Comparison of ENCODE assay signal across 8 cellular contexts in genomic region chr18:23437357-23438045, GRCh38. TPM values are rescaled to one million over a fixed set of nuclear protein-coding genes. Genes with fewer than 3 reads are reported as not detected.
DNase-seq lines count a peak whose midpoint lies in the region; ATAC-seq and TF ChIP-seq lines count a peak whose summit lies in the region.

No MANE protein-coding gene starts in this region.

- H3K18ac ChIP-seq in neuronal stem cell (ENCODE audit: low read length): peak overlapping the region; percentile 88

- no peak overlapping the region for H2BK120ac ChIP-seq in neuronal stem cell (ENCODE audit: low read depth, low read length)

- H3K27me3 ChIP-seq in Karpas-422 (ENCODE audit: low read length): no peaks in the 10 kb centered on the region
- no peaks in the 10 kb centered on the region for H3K27me3 ChIP-seq in SJCRH30
- no peaks in the 10 kb centered on the region for H3K27me3 ChIP-seq in gastroesophageal sphincter
- H3K27me3 ChIP-seq in neuronal stem cell (ENCODE audit: control insufficient read depth in 3 of 3, insufficient read depth in 3 of 3, low read depth in 1 of 3, low read length in 3 of 3): peaks cover 0 to 8% (median 0%) of the 10 kb centered on the region in 3 experiments
- no peaks in the 10 kb centered on the region for H3K27me3 ChIP-seq in subcutaneous abdominal adipose tissue (ENCODE audit: control insufficient read depth in 5 of 5, insufficient read depth in 4 of 5, low read length in 5 of 5)

- ATAC-seq in GM21786 (IDR thresholded peaks at IDR 0.05; ENCODE audit: unreplicated experiment) (peak; percentile 97), gastroesophageal sphincter (peak; percentile 95)

- H3K79me1 ChIP-seq in neuronal stem cell (ENCODE audit: low read depth, low read length): peaks cover 2% of the 10 kb centered on the region

- no peak overlapping the region for H2BK5ac ChIP-seq in neuronal stem cell (ENCODE audit: low read length)

- H3K9me3 ChIP-seq in Karpas-422 (ENCODE audit: low read length) (peaks cover 10% of the 10 kb centered on the region), SJCRH30 (replicated peaks) (no peaks in the 10 kb centered on the region), gastroesophageal sphincter (no peaks in the 10 kb centered on the region), neuronal stem cell (replicated peaks in 1 of 2; ENCODE audit: control insufficient read depth in 2 of 2, insufficient read depth in 1 of 2, low read depth in 1 of 2, low read length in 2 of 2) (peaks cover 0 to 3% of the 10 kb centered on the region in 2 donors), subcutaneous abdominal adipose tissue (ENCODE audit: control insufficient read depth in 5 of 5, low read length in 5 of 5) (peaks cover 0 to 2% (median 0%) of the 10 kb centered on the region in 5 donors)

- H3K36me3 Mint-ChIP-seq in activated naive CD4-positive, alpha-beta T cell treated with anti-CD3 and anti-CD28 coated beads, Interleukin-2, amount 10 ng/mL, durations not matched to agents 7 days and 5 days: no peaks in the 10 kb centered on the region

- H3K4ac ChIP-seq in neuronal stem cell (ENCODE audit: low read length): no peak overlapping the region

- H3K4me1 ChIP-seq in Karpas-422 (ENCODE audit: low read length): peaks cover 13% of the 10 kb centered on the region
- H3K4me1 ChIP-seq in SJCRH30: no peaks in the 10 kb centered on the region
- peaks cover 0 to 19% (median 0%) of the 10 kb centered on the region in 3 donors for H3K4me1 ChIP-seq in gastroesophageal sphincter
- H3K4me1 ChIP-seq in neuronal stem cell (ENCODE audit: control insufficient read depth in 2 of 2, insufficient read depth in 1 of 2, low read depth in 1 of 2, low read length in 2 of 2): peaks cover 3 to 9% of the 10 kb centered on the region in 2 donors
- peaks cover 3 to 19% (median 17%) of the 10 kb centered on the region in 5 donors for H3K4me1 ChIP-seq in subcutaneous abdominal adipose tissue (ENCODE audit: control insufficient read depth in 5 of 5, insufficient read depth in 5 of 5, low read length in 5 of 5)

- TF ChIP-seq EP300 in gastroesophageal sphincter (IDR thresholded peaks at IDR 0.05): no peak

- no peak overlapping the region for H2BK12ac ChIP-seq in neuronal stem cell (ENCODE audit: low read length)

- peaks cover 36% of the 10 kb centered on the region for H3K4me1 Mint-ChIP-seq in activated naive CD4-positive, alpha-beta T cell treated with anti-CD3 and anti-CD28 coated beads, Interleukin-2, amount 10 ng/mL, durations not matched to agents 7 days and 5 days

- H3K4me2 ChIP-seq in Karpas-422 (ENCODE audit: low read depth, low read length, poor library complexity, severe bottlenecking): peak overlapping the region; percentile 90
- H3K4me2 ChIP-seq in neuronal stem cell (ENCODE audit: insufficient read depth, low read length, poor library complexity, severe bottlenecking): peak overlapping the region; percentile 71

- H3K14ac ChIP-seq in neuronal stem cell (ENCODE audit: low read length): no peak overlapping the region

- H4K20me1 ChIP-seq in Karpas-422 (ENCODE audit: insufficient read depth, low read depth, low read length): no peaks in the 10 kb centered on the region

- no peaks in the 10 kb centered on the region; the same call in 1 of the 2 replicates for H3K36me3 ChIP-seq in Karpas-422 (ENCODE audit: insufficient read depth, low read length)
- H3K36me3 ChIP-seq in SJCRH30: no peaks in the 10 kb centered on the region
- H3K36me3 ChIP-seq in gastroesophageal sphincter: no peaks in the 10 kb centered on the region
- H3K36me3 ChIP-seq in neuronal stem cell (replicated peaks in 1 of 2; ENCODE audit: control insufficient read depth in 2 of 2, insufficient read depth in 2 of 2, low read length in 2 of 2): no peaks in the 10 kb centered on the region
- H3K36me3 ChIP-seq in subcutaneous abdominal adipose tissue (ENCODE audit: control insufficient read depth in 5 of 5, insufficient read depth in 5 of 5, low read length in 5 of 5): no peaks in the 10 kb centered on the region

- DNase-seq in ELR (ENCODE audit: low read depth) (peak; percentile 76), Karpas-422 (peak; percentile 92), SJCRH30 (peak; percentile 48 to 65), neuronal stem cell (ENCODE audit: low spot score) (peak; percentile 61)
- DNase-seq in activated naive CD4-positive, alpha-beta T cell treated with anti-CD3 and anti-CD28 coated beads, Interleukin-2, amount 10 ng/mL, durations not matched to agents 7 days and 5 days: peak; percentile 87

- no peak overlapping the region for H2BK15ac ChIP-seq in neuronal stem cell (ENCODE audit: low read length)

- H3K27ac ChIP-seq in Karpas-422 (ENCODE audit: low read length): no peak overlapping the region
- peak overlapping the region; percentile 38 for H3K27ac ChIP-seq in SJCRH30
- peak overlapping the region in 3 of 4 donors; percentile 67 to 78 (median 72) for H3K27ac ChIP-seq in gastroesophageal sphincter
- H3K27ac ChIP-seq in neuronal stem cell (replicated peaks; ENCODE audit: low read length): peak overlapping the region; percentile 62
- H3K27ac ChIP-seq in subcutaneous abdominal adipose tissue (ENCODE audit: low read depth, low read length): no peak overlapping the region

- peak overlapping the region; percentile 76 for H3K9ac ChIP-seq in Karpas-422 (ENCODE audit: low read length)
- H3K9ac ChIP-seq in neuronal stem cell (ENCODE audit: low read depth, low read length, poor library complexity): peak overlapping the region; percentile 89
- H3K9ac ChIP-seq in subcutaneous abdominal adipose tissue (ENCODE audit: low read length in 5 of 5): peak overlapping the region; percentile 44 to 92 (median 82)

- H3K27me3 Mint-ChIP-seq in activated naive CD4-positive, alpha-beta T cell treated with anti-CD3 and anti-CD28 coated beads, Interleukin-2, amount 10 ng/mL, durations not matched to agents 7 days and 5 days: peaks cover 10% of the 10 kb centered on the region

- no peak overlapping the region for H4K91ac ChIP-seq in neuronal stem cell (ENCODE audit: low read depth, low read length, poor library complexity)

- peak in 1 of 2 donors; percentile 14 for TF ChIP-seq POLR2A in gastroesophageal sphincter (IDR thresholded peaks at IDR 0.05)

- peak overlapping the region; percentile 42 for H3K27ac Mint-ChIP-seq in activated naive CD4-positive, alpha-beta T cell treated with anti-CD3 and anti-CD28 coated beads, Interleukin-2, amount 10 ng/mL, durations not matched to agents 7 days and 5 days

- peak overlapping the region; percentile 53 for H3K23ac ChIP-seq in neuronal stem cell (ENCODE audit: low read depth, low read length, poor library complexity)

- CTCF ChIA-PET in activated naive CD4-positive, alpha-beta T cell treated with anti-CD3 and anti-CD28 coated beads, Interleukin-2, amount 10 ng/mL, durations not matched to agents 7 days and 5 days (lab: Charles Lee): interaction anchor here (0.7 kb wide), 1 partner anchor 42 kb away, joined by 3 read pairs; no protein-coding TSS in a partner anchor

- no peaks in the 10 kb centered on the region for H3K9me3 Mint-ChIP-seq in activated naive CD4-positive, alpha-beta T cell treated with anti-CD3 and anti-CD28 coated beads, Interleukin-2, amount 10 ng/mL, durations not matched to agents 7 days and 5 days

- peak overlapping the region; percentile 83 for H3K4me3 Mint-ChIP-seq in activated naive CD4-positive, alpha-beta T cell treated with anti-CD3 and anti-CD28 coated beads, Interleukin-2, amount 10 ng/mL, durations not matched to agents 7 days and 5 days

- no peak overlapping the region for H4K8ac ChIP-seq in neuronal stem cell (ENCODE audit: low read depth, low read length)

- 0% methylated on average over 2 to 26 of the region's 42 CpGs for WGBS in gastroesophageal sphincter (ENCODE audit: low coverage in 1 of 2), 2 donors
- no CpG with 5 or more reads among the region's 42 CpGs for WGBS in neuronal stem cell (ENCODE audit: extremely low coverage in 2 of 2, insufficient read length in 2 of 2, insufficient replicate concordance in 1 of 2), 2 donors

- H3K79me2 ChIP-seq in Karpas-422 (ENCODE audit: low read length): peaks cover 24% of the 10 kb centered on the region

- no peak for TF ChIP-seq CTCF in gastroesophageal sphincter (IDR thresholded peaks at IDR 0.05)

- no peak overlapping the region for H2AK5ac ChIP-seq in neuronal stem cell (ENCODE audit: low read depth, low read length)

- peak overlapping the region; percentile 72; the same call in 1 of the 2 replicates for H2AFZ ChIP-seq in Karpas-422 (ENCODE audit: low read length)
- peak overlapping the region; percentile 97 for H2AFZ ChIP-seq in neuronal stem cell (ENCODE audit: low read length)

- H3K4me3 ChIP-seq in Karpas-422 (ENCODE audit: low read length) (peak overlapping the region; percentile 77), SJCRH30 (peak overlapping the region; percentile 72), gastroesophageal sphincter (peak overlapping the region; percentile 66 to 73), neuronal stem cell (ENCODE audit: low read length in 2 of 2) (peak overlapping the region; percentile 87 to 90), subcutaneous abdominal adipose tissue (ENCODE audit: low read depth in 1 of 5, low read length in 5 of 5) (peak overlapping the region; percentile 89 to 99 (median 94))

- H3K9me2 ChIP-seq in Karpas-422 (replicated peaks; ENCODE audit: insufficient read depth, low read length): no peaks in the 10 kb centered on the region

RNA-seq across cellular contexts. Expression of gene RIOK3, which starts 15.6 kb away (rescaled TPM):
- total RNA-seq in Karpas-422 (2014; rRNA removed; shearing (Covaris generic); ENCODE audit: low replicate concordance): 25.1 and 31.1 TPM in 2 replicates
- total RNA-seq in SJCRH30 (2014; rRNA removed; shearing (Covaris generic)): 18.1 and 20.5 TPM in 2 replicates
- 10 to 100 TPM; 30.8 to 84.1 (median 51.3) TPM for total RNA-seq in gastroesophageal sphincter
- polyA plus RNA-seq in neuronal stem cell (2013, experiment 1 of 2): 18.9 TPM
- polyA plus RNA-seq in neuronal stem cell (2013, experiment 2 of 2): 20.2 TPM

Comparison
In these comparisons a context has a peak if more than half of its experiments do, and no peak if none do; other contexts are left out.
1. H3K27ac ChIP-seq: peak in SJCRH30 (single experiment), gastroesophageal sphincter (3 of 4) and neuronal stem cell (single experiment); none in Karpas-422 (single experiment) and subcutaneous abdominal adipose tissue (single experiment).
2. Peak in every context shown above with its lines, with median percentiles within 50 percentile points of each other: DNase-seq, H3K4me3 ChIP-seq and H3K9ac ChIP-seq.